Comparison of ENCODE assay signal across 8 cellular contexts in the genomic region with DNA sequence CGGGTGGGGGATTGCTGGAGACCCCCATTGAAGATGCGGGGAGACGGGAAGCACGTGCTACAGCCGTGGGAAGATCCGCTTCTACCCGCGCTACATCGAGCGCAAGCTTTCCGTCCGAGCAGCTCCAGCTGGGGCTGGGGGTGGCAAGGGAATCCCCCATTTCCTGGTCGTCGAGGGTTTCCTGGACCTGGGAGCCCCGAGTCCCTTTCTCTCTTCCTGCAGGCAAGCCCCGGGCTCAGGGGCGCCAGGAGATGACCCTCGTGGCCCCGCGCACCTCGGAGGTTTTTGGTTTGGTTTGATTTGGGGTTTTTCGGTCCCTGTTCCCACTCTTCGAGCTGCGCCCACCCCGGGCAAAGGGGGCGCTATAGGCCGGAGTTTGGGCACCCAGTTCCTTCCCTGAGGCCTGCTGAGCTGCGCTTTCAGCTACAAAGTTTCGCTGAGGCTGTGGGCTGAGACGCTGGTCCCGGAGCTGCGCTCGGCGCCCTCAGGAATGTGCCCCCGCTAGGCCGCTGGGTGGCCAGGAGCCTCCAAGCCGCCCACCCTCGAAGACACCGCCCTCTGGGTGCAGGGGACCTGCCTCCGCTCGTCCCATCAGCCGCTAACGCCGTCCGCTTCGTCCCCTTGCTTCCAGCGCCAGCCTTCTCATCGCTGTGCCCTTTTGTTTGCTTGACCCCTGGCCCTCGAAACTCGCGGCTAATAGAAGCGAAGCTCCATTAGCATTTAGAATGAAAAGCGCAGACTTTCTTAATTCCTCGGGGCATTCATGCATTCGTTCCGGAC. TPM values are rescaled to one million over a fixed set of nuclear protein-coding genes. Genes with fewer than 3 reads are reported as not detected.
DNase-seq lines count a peak whose midpoint lies in the region; ATAC-seq and TF ChIP-seq lines count a peak whose summit lies in the region.

No MANE protein-coding gene starts in this region.

- intact Hi-C loops in esophagus muscularis mucosa (cut with DNase I): loop anchor here (5.0 kb wide), 2 partner anchors 83 to 273 kb away; a partner anchor contains a TSS

- H3K36me3 Mint-ChIP-seq in nephron progenitor cell (ENCODE audit: low read depth): no peaks in the 10 kb centered on the region
- peaks cover 16% of the 10 kb centered on the region for H3K36me3 Mint-ChIP-seq in type B pancreatic cell

- TF ChIP-seq CTCF in esophagus muscularis mucosa (IDR thresholded peaks at IDR 0.05): peak; percentile 14 to 33 (median 19)
- TF ChIP-seq CTCF in nephron progenitor cell (IDR thresholded peaks at IDR 0.05): peak; percentile 39
- TF ChIP-seq CTCF in type B pancreatic cell (conservative IDR thresholded peaks at IDR 0.05): peak; percentile 72

- H3K27ac Mint-ChIP-seq in nephron progenitor cell: no peak overlapping the region
- H3K27ac Mint-ChIP-seq in type B pancreatic cell: peak overlapping the region; percentile 76

- H3K9ac ChIP-seq in ES-I3 (ENCODE audit: low read depth, low read length): peak overlapping the region; percentile 72; the same call in 1 of the 2 replicates

- H3K27me3 ChIP-seq in esophagus muscularis mucosa: peaks cover 0 to 41% (median 2%) of the 10 kb centered on the region in 4 donors

- H3K36me3 ChIP-seq in ES-I3 (ENCODE audit: insufficient read depth, low read length): no peaks in the 10 kb centered on the region
- peaks cover 0 to 11% (median 2%) of the 10 kb centered on the region in 4 donors for H3K36me3 ChIP-seq in esophagus muscularis mucosa

- H3K9me3 ChIP-seq in ES-I3 (ENCODE audit: control insufficient read depth, insufficient read depth, low read length) (no peaks in the 10 kb centered on the region), esophagus muscularis mucosa (no peaks in the 10 kb centered on the region)

- H3K9me3 Mint-ChIP-seq in nephron progenitor cell: peaks cover 5% of the 10 kb centered on the region
- H3K9me3 Mint-ChIP-seq in type B pancreatic cell: no peaks in the 10 kb centered on the region

- H3K27me3 Mint-ChIP-seq in nephron progenitor cell (ENCODE audit: low read depth, poor library complexity) (peaks cover 94% of the 10 kb centered on the region), type B pancreatic cell (peaks cover 78% of the 10 kb centered on the region)

- no peak for TF ChIP-seq EP300 in esophagus muscularis mucosa (IDR thresholded peaks at IDR 0.05)

- H3K4me1 Mint-ChIP-seq in nephron progenitor cell (peaks cover 53% of the 10 kb centered on the region), type B pancreatic cell (ENCODE audit: unreplicated experiment) (peaks cover 18% of the 10 kb centered on the region)

- WGBS in esophagus muscularis mucosa: 27% methylated on average over 54 of the region's 56 CpGs

- DNase-seq in M059J (ENCODE audit: low read depth): peak; percentile 52
- DNase-seq in activated T-cell treated with anti-CD3 and anti-CD28 coated beads for 1 hour (ENCODE audit: low read depth): peak; percentile 55
- peak; percentile 91 for DNase-seq in esophagus muscularis mucosa (ENCODE audit: extremely low spot score)
- DNase-seq in nephron progenitor cell: peak; percentile 67
- DNase-seq in type B pancreatic cell (ENCODE audit: extremely low spot score, unreplicated experiment): peak; percentile 74
- DNase-seq in dedifferentiated amniotic fluid mesenchymal stem cell (ENCODE audit: extremely low spot score): no peak

- H3K4me1 ChIP-seq in ES-I3 (ENCODE audit: insufficient read depth, low read length) (peaks cover 2% of the 10 kb centered on the region), esophagus muscularis mucosa (peaks cover 24 to 54% (median 43%) of the 10 kb centered on the region in 4 donors)

- no peak for ATAC-seq in HG03280 (IDR thresholded peaks at IDR 0.05; ENCODE audit: unreplicated experiment)

- peak overlapping the region; percentile 92 for H3K4me3 Mint-ChIP-seq in nephron progenitor cell
- H3K4me3 Mint-ChIP-seq in type B pancreatic cell: peak overlapping the region; percentile 100

- TF ChIP-seq POLR2A in esophagus muscularis mucosa (IDR thresholded peaks at IDR 0.05; ENCODE audit: low read depth): no peak

- H3K4me3 ChIP-seq in esophagus muscularis mucosa: peak overlapping the region; percentile 84 to 95 (median 85)

- H3K27ac ChIP-seq in esophagus muscularis mucosa (replicated peaks in 1 of 4): peak overlapping the region in 2 of 4 donors; percentile 99 to 100

RNA-seq across cellular contexts. Expression of a gene that starts 2.9 kb away (rescaled TPM):
- 0.05 and 0.17 TPM in 2 replicates for total RNA-seq in M059J (2014; rRNA removed; shearing (Covaris generic))
- 10 to 100 TPM in 1 of 4 donors, 1 to 10 TPM in 3; 1.2 to 17.4 (median 1.9) TPM for total RNA-seq in esophagus muscularis mucosa
- total RNA-seq in type B pancreatic cell (ENCODE audit: low replicate concordance): 2.0 and 3.4 TPM in 2 replicates

Comparison
In these comparisons a context has a peak if more than half of its experiments do, and no peak if none do; other contexts are left out.
1. CTCF ChIP-seq: peak in every context shown above with its lines; median percentile 72 in type B pancreatic cell; 39 in nephron progenitor cell; 19 in esophagus muscularis mucosa.